5 cellular contexts compared by ENCODE assay signal in genomic region chr3:135667061-135667460, GRCh38.
"Had no signal": no experiment of that assay in that cellular context is flagged by ENCODE, and none has a peak within 500 bp of the region (broad histone marks: within the 10 kb centered on the region; RNA-seq: fewer than 3 reads in every experiment).

No MANE protein-coding gene starts in this region.

- DNase-seq: H9, HCEC 1CT had no signal

- H3K27ac ChIP-seq: HL-60 had no signal

- ATAC-seq: GM23338, HepG2 had no signal

- H3K4me3 ChIP-seq: GM23338 had no signal
